In genomic region chr19:16615788-16616187, GRCh38 we compare ENCODE assay signal across 17 cellular contexts. TPM values are rescaled to one million over a fixed set of nuclear protein-coding genes. Genes with fewer than 3 reads are reported as not detected.
A peak's percentile ranks its signal among the peaks of the same experiment; 100 is the strongest.
DNase-seq lines count a peak whose midpoint lies in the region; ATAC-seq and TF ChIP-seq lines count a peak whose summit lies in the region.
"Had no signal": no experiment of that assay in that cellular context is flagged by ENCODE, and none has a peak within 500 bp of the region (broad histone marks: within the 10 kb centered on the region; RNA-seq: fewer than 3 reads in every experiment).

No MANE protein-coding gene starts in this region.

- peaks cover 35% of the 10 kb centered on the region for H3K4me1 Mint-ChIP-seq in endodermal cell

- H3K27me3 ChIP-seq in endodermal cell (ENCODE audit: control insufficient read depth, insufficient read depth, low read length, poor library complexity, severe bottlenecking): no peaks in the 10 kb centered on the region
- H3K27me3 ChIP-seq: breast epithelium had no signal

- no peak overlapping the region for H3K27ac ChIP-seq in endodermal cell (ENCODE audit: low read depth, low read length)
- H3K27ac ChIP-seq: breast epithelium, SK-N-MC, skin epidermis had no signal

- H3K36me3 Mint-ChIP-seq in activated naive CD4-positive, alpha-beta T cell treated with anti-CD3 and anti-CD28 coated beads, Interleukin-2, amount 50 U/mL, for 72 hours: no peaks in the 10 kb centered on the region
- no peaks in the 10 kb centered on the region for H3K36me3 Mint-ChIP-seq in endodermal cell (ENCODE audit: low read depth)

- H3K9me3 Mint-ChIP-seq in activated naive CD4-positive, alpha-beta T cell treated with anti-CD3 and anti-CD28 coated beads, Interleukin-2, amount 50 U/mL, for 72 hours: no peaks in the 10 kb centered on the region
- no peaks in the 10 kb centered on the region for H3K9me3 Mint-ChIP-seq in endodermal cell
- H3K9me3 Mint-ChIP-seq: activated naive CD4-positive, alpha-beta T cell treated with anti-CD3 and anti-CD28 coated beads for 36 hours had no signal

- no peaks in the 10 kb centered on the region for H3K4me1 ChIP-seq in endodermal cell (ENCODE audit: control insufficient read depth, insufficient read depth, low read length)

- peak; percentile 29 to 43 for ATAC-seq in activated naive CD4-positive, alpha-beta T cell treated with anti-CD3 and anti-CD28 coated beads, Interleukin-2, amount 50 U/mL, for 72 hours
- ATAC-seq in GM18519 (IDR thresholded peaks at IDR 0.05; ENCODE audit: low FRiP score, unreplicated experiment): no peak
- ATAC-seq: left lobe of liver had no signal

- H3K27ac Mint-ChIP-seq in activated naive CD4-positive, alpha-beta T cell treated with anti-CD3 and anti-CD28 coated beads, Interleukin-2, amount 50 U/mL, for 72 hours: no peak overlapping the region
- no peak overlapping the region for H3K27ac Mint-ChIP-seq in endodermal cell
- H3K27ac Mint-ChIP-seq: activated naive CD4-positive, alpha-beta T cell treated with anti-CD3 and anti-CD28 coated beads for 36 hours had no signal

- H3K9ac ChIP-seq in endodermal cell (ENCODE audit: extremely low read depth, low read length, poor library complexity, severe bottlenecking): no peak overlapping the region

- no peak overlapping the region for H3K4me3 Mint-ChIP-seq in endodermal cell
- H3K4me3 Mint-ChIP-seq: activated naive CD4-positive, alpha-beta T cell treated with anti-CD3 and anti-CD28 coated beads for 36 hours had no signal

- no peaks in the 10 kb centered on the region for H3K27me3 Mint-ChIP-seq in endodermal cell (ENCODE audit: insufficient read depth)

- no peak for DNase-seq in activated naive CD4-positive, alpha-beta T cell treated with anti-CD3 and anti-CD28 coated beads, Interleukin-2, amount 50 U/mL, for 72 hours (ENCODE audit: low spot score in 2 of 2)
- DNase-seq in activated naive CD4-positive, alpha-beta T cell treated with anti-CD3 and anti-CD28 coated beads, Interleukin-2, amount 50 U/mL, for 16 hours: no peak
- DNase-seq in RPMI7951 (ENCODE audit: low read depth) (peak; percentile 15), endodermal cell (peak; percentile 70), islet precursor cell (no peak), NCI-H1105 treated with DMSO at 0.1 percent for 48 hours (lab: John Stamatoyannopoulos, UW) (no peak), cortex of kidney (lab: John Stamatoyannopoulos, UW) (no peak)
- DNase-seq: activated naive CD4-positive, alpha-beta T cell treated with anti-CD3 and anti-CD28 coated beads for 36 hours; hypothalamus; NCI-H187 treated with DMSO at 0.1 percent for 48 hours; NCI-H510A treated with DMSO at 0.1 percent for 48 hours; stimulated activated naive CD4-positive, alpha-beta T cell had no signal

- TF ChIP-seq CTCF in endodermal cell (conservative IDR thresholded peaks at IDR 0.05): no peak

- 75 to 80% methylated on average over 1 of the region's 1 CpG for WGBS in endodermal cell (ENCODE audit: insufficient coverage in 1 of 2, insufficient read length in 1 of 2), 2 experiments

- no peaks in the 10 kb centered on the region for H3K9me3 ChIP-seq in endodermal cell (ENCODE audit: control insufficient read depth, low read length)
- H3K9me3 ChIP-seq: breast epithelium had no signal

- H3K4me3 ChIP-seq in endodermal cell (ENCODE audit: low read length): no peak overlapping the region
- H3K4me3 ChIP-seq: breast epithelium, SK-N-MC, skin epidermis had no signal

- peaks cover under 1% of the 10 kb centered on the region for H3K36me3 ChIP-seq in endodermal cell (ENCODE audit: control insufficient read depth, insufficient read depth, low read length)
- H3K36me3 ChIP-seq: breast epithelium had no signal

RNA-seq across cellular contexts. Expression of gene MED26, which starts 12.2 kb away (rescaled TPM):
- 10 to 100 TPM; 24.1 TPM for total RNA-seq in activated naive CD4-positive, alpha-beta T cell treated with anti-CD3 and anti-CD28 coated beads, Interleukin-2, amount 50 U/mL, for 72 hours
- total RNA-seq in RPMI7951 (2014; rRNA removed; shearing (Covaris generic)): 3.4 and 5.0 TPM in 2 replicates
- total RNA-seq in endodermal cell: 10 to 100 TPM; 10.8 to 11.8 TPM
- polyA plus RNA-seq in endodermal cell (2013, experiment 1 of 2): 6.3 TPM
- polyA plus RNA-seq in endodermal cell (2013, experiment 2 of 2): 7.2 TPM

RNA-seq across cellular contexts. Expression of gene SLC35E1, which starts 43.6 kb away (rescaled TPM):
- total RNA-seq in activated naive CD4-positive, alpha-beta T cell treated with anti-CD3 and anti-CD28 coated beads, Interleukin-2, amount 50 U/mL, for 72 hours: 10 to 100 TPM; 39.5 to 58.2 TPM
- 18.9 and 20.8 TPM in 2 replicates for total RNA-seq in RPMI7951 (2014; rRNA removed; shearing (Covaris generic))
- 10 to 100 TPM; 26.6 to 30.6 TPM for total RNA-seq in endodermal cell
- polyA plus RNA-seq in endodermal cell (2013, experiment 1 of 2): 24.8 TPM
- polyA plus RNA-seq in endodermal cell (2013, experiment 2 of 2): 25.5 TPM

RNA-seq across cellular contexts. Expression of gene SMIM7, which starts 44.2 kb away (rescaled TPM):
- 10 to 100 TPM; 44.0 to 45.8 TPM for total RNA-seq in activated naive CD4-positive, alpha-beta T cell treated with anti-CD3 and anti-CD28 coated beads, Interleukin-2, amount 50 U/mL, for 72 hours
- total RNA-seq in RPMI7951 (2014; rRNA removed; shearing (Covaris generic)): 118 and 139 TPM in 2 replicates
- total RNA-seq in endodermal cell: 10 to 100 TPM; 57.6 to 91.4 TPM
- 72.8 TPM for polyA plus RNA-seq in endodermal cell (2013, experiment 1 of 2)
- 68.6 TPM for polyA plus RNA-seq in endodermal cell (2013, experiment 2 of 2)

RNA-seq across cellular contexts. Expression of gene TMEM38A, which starts 45.2 kb away (rescaled TPM):
- 1 to 10 TPM; 1.6 to 2.5 TPM for total RNA-seq in activated naive CD4-positive, alpha-beta T cell treated with anti-CD3 and anti-CD28 coated beads, Interleukin-2, amount 50 U/mL, for 72 hours
- total RNA-seq in RPMI7951 (2014; rRNA removed; shearing (Covaris generic)): 1.3 and 3.2 TPM in 2 replicates
- 1 to 10 TPM; 5.1 to 6.8 TPM for total RNA-seq in endodermal cell
- 2.9 TPM for polyA plus RNA-seq in endodermal cell (2013, experiment 1 of 2)
- polyA plus RNA-seq in endodermal cell (2013, experiment 2 of 2): 2.2 TPM

Comparison
In these comparisons a context has a peak if more than half of its experiments do, and no peak if none do; other contexts are left out.
1. DNase-seq: peak in RPMI7951 (single experiment) and endodermal cell (single experiment); none in activated naive CD4-positive, alpha-beta T cell treated with anti-CD3 and anti-CD28 coated beads, Interleukin-2, amount 50 U/mL, for 72 hours (0 of 2), activated naive CD4-positive, alpha-beta T cell treated with anti-CD3 and anti-CD28 coated beads, Interleukin-2, amount 50 U/mL, for 16 hours (single experiment), islet precursor cell (single experiment), NCI-H1105 treated with DMSO at 0.1 percent for 48 hours (single experiment) and cortex of kidney (single experiment).